Comparison of ENCODE assay signal across 8 cellular contexts in the genomic region with DNA sequence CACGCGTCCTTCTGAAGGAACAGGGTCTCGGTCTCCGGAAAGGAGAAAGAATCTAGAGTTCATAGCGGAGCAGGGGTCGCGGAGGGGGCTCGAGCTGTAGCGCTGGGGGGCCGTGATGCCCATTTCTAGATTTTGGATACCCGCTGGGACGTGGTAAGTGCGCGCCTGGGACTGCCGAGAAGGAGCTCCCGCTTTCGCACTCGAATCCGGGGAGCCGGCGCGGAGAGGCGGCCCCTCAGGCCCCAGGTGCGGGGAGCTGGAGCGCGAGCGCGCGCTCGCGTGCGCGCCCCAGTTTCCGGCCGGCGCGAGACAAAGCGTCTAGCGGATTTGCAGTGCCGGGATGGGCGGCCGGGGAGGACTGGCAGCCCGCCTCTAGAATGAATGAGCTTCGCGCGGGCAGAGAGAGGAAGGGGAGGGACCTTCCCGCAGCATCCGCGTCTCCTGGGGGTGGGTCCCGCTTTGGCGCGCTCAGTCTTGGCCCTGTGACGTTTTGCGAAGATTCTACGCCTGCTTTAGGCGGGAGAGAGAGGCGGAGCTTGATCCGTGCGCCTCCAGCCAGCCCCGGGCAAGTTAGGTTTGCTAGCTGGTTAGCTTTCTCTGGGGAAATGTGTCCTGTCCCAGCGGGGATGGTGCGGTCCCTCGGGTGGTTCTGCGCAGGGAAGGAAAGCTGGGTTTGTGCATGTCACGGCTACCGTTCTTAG. TPM values are rescaled to one million over a fixed set of nuclear protein-coding genes. Genes with fewer than 3 reads are reported as not detected.
A peak's percentile ranks its signal among the peaks of the same experiment; 100 is the strongest.
DNase-seq lines count a peak whose midpoint lies in the region; ATAC-seq and TF ChIP-seq lines count a peak whose summit lies in the region.

No MANE protein-coding gene starts in this region.

- TF ChIP-seq POLR2A in heart left ventricle (IDR thresholded peaks at IDR 0.05) (peak in 1 of 2 donors; percentile 26), upper lobe of left lung (IDR thresholded peaks at IDR 0.05) (peak in 3 of 4 donors; percentile 27 to 54 (median 51))

- no peaks in the 10 kb centered on the region for H3K27me3 ChIP-seq in adipocyte (replicated peaks; ENCODE audit: control insufficient read depth, insufficient read depth, low read length)
- no peaks in the 10 kb centered on the region for H3K27me3 ChIP-seq in heart left ventricle
- no peaks in the 10 kb centered on the region for H3K27me3 ChIP-seq in upper lobe of left lung

- peak in 1 of 4 donors; percentile 11 for TF ChIP-seq EP300 in upper lobe of left lung (IDR thresholded peaks at IDR 0.05)

- peak overlapping the region; percentile 70 for H3K9ac ChIP-seq in adipocyte (ENCODE audit: low read length)

- ATAC-seq in HG02763 (IDR thresholded peaks at IDR 0.05; ENCODE audit: unreplicated experiment) (peak; percentile 62), heart left ventricle (peak; percentile 60 to 88 (median 78)), upper lobe of left lung (ENCODE audit: low FRiP score in 2 of 2) (peak; percentile 83 to 89)

- WGBS in heart left ventricle, 4 donors = 0% methylated on average over 40 to 66 of the region's 66 CpGs
- 0 to 1% methylated on average over 7 to 35 of the region's 66 CpGs for WGBS in upper lobe of left lung, 2 donors

- peak; percentile 88 to 94 (median 91) for DNase-seq in NCI-H1417 (lab: John Stamatoyannopoulos, UW)
- DNase-seq in SW 1271 (lab: John Stamatoyannopoulos, UW) = peak; percentile 94 to 98
- DNase-seq in adipocyte (ENCODE audit: low read depth) = peak; percentile 92
- DNase-seq in heart left ventricle = peak; percentile 86 to 94 (median 91)
- peak; percentile 74 to 98 (median 90) for DNase-seq in posterior cingulate gyrus
- peak; percentile 95 for DNase-seq in upper lobe of left lung

- intact Hi-C loops in heart left ventricle (cut with DNase I) = loop anchor here in 7 of 10 donors (1.0 to 5.0 kb wide), 4 partner anchors 96 to 121 kb away; no protein-coding TSS in a partner anchor
- intact Hi-C loops in posterior cingulate gyrus (cut with DNase I) = no loop called here

- H3K4me1 ChIP-seq in adipocyte (ENCODE audit: control insufficient read depth, insufficient read depth, low read length) = peaks cover 13% of the 10 kb centered on the region
- peaks cover 0 to 33% (median 11%) of the 10 kb centered on the region in 12 donors for H3K4me1 ChIP-seq in heart left ventricle
- peaks cover 13 to 30% (median 15%) of the 10 kb centered on the region in 4 donors for H3K4me1 ChIP-seq in upper lobe of left lung

- H3K27ac ChIP-seq in heart left ventricle = peak overlapping the region in 11 of 12 donors; percentile 59 to 94 (median 87)
- H3K27ac ChIP-seq in upper lobe of left lung = peak overlapping the region; percentile 90 to 96 (median 94)

- peak overlapping the region; percentile 98 for H3K4me3 ChIP-seq in GM12875 (ENCODE audit: low read depth, low read length)
- H3K4me3 ChIP-seq in adipocyte (ENCODE audit: low read length) = peak overlapping the region; percentile 93
- H3K4me3 ChIP-seq in heart left ventricle = peak overlapping the region; percentile 64 to 88 (median 80)
- H3K4me3 ChIP-seq in upper lobe of left lung = peak overlapping the region; percentile 43 to 91 (median 70)

- H3K36me3 ChIP-seq in adipocyte (ENCODE audit: control insufficient read depth, insufficient read depth, low read length, severe bottlenecking) (no peaks in the 10 kb centered on the region), heart left ventricle (no peaks in the 10 kb centered on the region), upper lobe of left lung (no peaks in the 10 kb centered on the region)

- H3K9me3 ChIP-seq in adipocyte (ENCODE audit: control insufficient read depth, low read length) (no peaks in the 10 kb centered on the region), heart left ventricle (no peaks in the 10 kb centered on the region), upper lobe of left lung (no peaks in the 10 kb centered on the region)

- no peak for TF ChIP-seq CTCF in GM12875 (IDR thresholded peaks at IDR 0.05; ENCODE audit: borderline replicate concordance, insufficient read depth, low read depth, low read length)
- no peak for TF ChIP-seq CTCF in heart left ventricle (IDR thresholded peaks at IDR 0.05)
- TF ChIP-seq CTCF in upper lobe of left lung (IDR thresholded peaks at IDR 0.05) = peak in 1 of 6 experiments; percentile 16

RNA-seq across cellular contexts. Expression of a gene that starts 1.2 kb away (rescaled TPM):
- total RNA-seq in heart left ventricle (10 to 100 TPM in 1 of 9 donors, 1 to 10 TPM in 8; 1.3 to 27.8 (median 1.8) TPM), upper lobe of left lung (10 to 100 TPM; 11.1 to 18.5 (median 15.9) TPM)
- 1 to 10 TPM in 1 of 2 donors, under 1 TPM in 1; 0.27 to 1.9 TPM for polyA plus RNA-seq in heart left ventricle

Comparison
In these comparisons a context has a peak if more than half of its experiments do, and no peak if none do; other contexts are left out.
1. Peak in every context shown above with its lines: DNase-seq, ATAC-seq, H3K4me3 ChIP-seq and H3K27ac ChIP-seq.